In the genomic region with DNA sequence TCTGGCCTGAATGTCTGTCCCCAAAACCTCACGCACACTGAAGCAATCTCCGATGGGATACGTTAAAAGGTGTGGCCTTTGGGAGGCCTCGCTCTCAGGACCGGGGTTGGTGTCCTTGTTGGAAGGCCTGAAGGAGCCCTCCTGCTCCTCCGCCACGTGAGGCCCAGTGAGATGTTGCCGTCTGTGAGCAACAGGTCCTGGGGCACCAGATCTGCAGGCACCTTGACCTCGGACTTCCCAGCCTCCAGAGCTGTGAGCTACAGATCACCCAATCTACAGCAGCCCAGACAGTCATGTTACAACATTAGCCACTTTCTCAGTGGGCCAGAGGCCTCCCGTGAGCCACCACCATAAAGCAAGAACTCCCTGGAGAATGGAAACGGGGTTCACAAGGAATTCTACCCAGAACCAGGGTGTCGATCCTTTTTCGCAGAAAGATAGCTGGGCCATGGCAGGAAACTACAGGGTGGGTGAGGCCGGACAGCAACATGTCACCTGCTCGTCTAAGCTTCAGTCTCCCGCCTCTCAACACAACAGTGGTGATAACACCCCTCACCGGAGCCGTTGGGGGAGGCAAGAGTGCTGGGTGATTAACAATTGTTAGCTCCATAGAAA, we compare ENCODE assay signal across 18 cellular contexts.
"Had no signal": no experiment of that assay in that cellular context is flagged by ENCODE, and none has a peak within 500 bp of the region (broad histone marks: within the 10 kb centered on the region; RNA-seq: fewer than 3 reads in every experiment).

No MANE protein-coding gene starts in this region.

- ATAC-seq: activated CD4-positive, alpha-beta T cell treated with anti-CD3 and anti-CD28 coated beads for 36 hours; activated naive CD8-positive, alpha-beta T cell treated with anti-CD3 and anti-CD28 coated beads, Interleukin-2, amount 50 U/mL, for 24 hours; activated T-helper 17 cell treated with anti-CD3 and anti-CD28 coated beads, Interleukin-2, amount 50 U/mL, for 72 hours; naive thymus-derived CD8-positive, alpha-beta T cell; stimulated activated naive CD8-positive, alpha-beta T cell treated with anti-CD3 and anti-CD28 coated beads, Interleukin-15, Interleukin-2, amounts not matched to agents 100 U/mL and 50 U/mL, for 24 hours had no signal

- H3K4me2 ChIP-seq: SK-N-SH had no signal

- H3K9me2 ChIP-seq: SK-N-SH had no signal

- H3K27me3 Mint-ChIP-seq: activated naive CD8-positive, alpha-beta T cell treated with anti-CD3 and anti-CD28 coated beads, Interleukin-2, amount 50 U/mL, for 24 hours; type B pancreatic cell had no signal

- H3K4me1 Mint-ChIP-seq: activated CD4-positive, alpha-beta T cell treated with anti-CD3 and anti-CD28 coated beads for 36 hours; activated naive CD4-positive, alpha-beta T cell treated with anti-CD3 and anti-CD28 coated beads, Interleukin-2, amount 10 ng/mL, durations not matched to agents 7 days and 5 days; activated naive CD8-positive, alpha-beta T cell treated with anti-CD3 and anti-CD28 coated beads, Interleukin-2, amount 50 U/mL, for 24 hours; activated T-helper 17 cell treated with anti-CD3 and anti-CD28 coated beads, Interleukin-2, amount 50 U/mL, for 72 hours; immature natural killer cell; naive thymus-derived CD8-positive, alpha-beta T cell had no signal

- H3K27ac ChIP-seq: esophagus muscularis mucosa had no signal

- H3K36me3 ChIP-seq: breast epithelium, esophagus muscularis mucosa had no signal

- H3K27me3 ChIP-seq: breast epithelium, esophagus muscularis mucosa had no signal

- H3K9ac ChIP-seq: SK-N-SH had no signal

- H3K27ac Mint-ChIP-seq: activated CD4-positive, alpha-beta T cell treated with anti-CD3 and anti-CD28 coated beads for 36 hours; activated naive CD4-positive, alpha-beta T cell treated with anti-CD3 and anti-CD28 coated beads, Interleukin-2, amount 10 ng/mL, durations not matched to agents 7 days and 5 days; activated naive CD8-positive, alpha-beta T cell treated with anti-CD3 and anti-CD28 coated beads, Interleukin-2, amount 50 U/mL, for 24 hours; activated T-helper 17 cell treated with anti-CD3 and anti-CD28 coated beads, Interleukin-2, amount 50 U/mL, for 72 hours; immature natural killer cell; naive thymus-derived CD8-positive, alpha-beta T cell; T-helper 2 cell treated with Interferon-gamma antibody and Interleukin-4, amounts not matched to agents 5 μg/mL and 100 μg/mL, for 36 hours; type B pancreatic cell had no signal

- H3K9me3 ChIP-seq: breast epithelium, esophagus muscularis mucosa, SK-N-SH had no signal

- H3K36me3 Mint-ChIP-seq: activated naive CD4-positive, alpha-beta T cell treated with anti-CD3 and anti-CD28 coated beads, Interleukin-2, amount 10 ng/mL, durations not matched to agents 7 days and 5 days; immature natural killer cell; naive thymus-derived CD8-positive, alpha-beta T cell; type B pancreatic cell had no signal

- H3K4me3 Mint-ChIP-seq: activated CD4-positive, alpha-beta T cell treated with anti-CD3 and anti-CD28 coated beads for 36 hours; activated naive CD4-positive, alpha-beta T cell treated with anti-CD3 and anti-CD28 coated beads, Interleukin-2, amount 10 ng/mL, durations not matched to agents 7 days and 5 days; activated naive CD8-positive, alpha-beta T cell treated with anti-CD3 and anti-CD28 coated beads, Interleukin-2, amount 50 U/mL, for 24 hours; activated T-helper 17 cell treated with anti-CD3 and anti-CD28 coated beads, Interleukin-2, amount 50 U/mL, for 72 hours; immature natural killer cell; naive thymus-derived CD8-positive, alpha-beta T cell; T-helper 2 cell treated with Interferon-gamma antibody and Interleukin-4, amounts not matched to agents 5 μg/mL and 100 μg/mL, for 36 hours; type B pancreatic cell had no signal

- H3K4me3 ChIP-seq: breast epithelium, esophagus muscularis mucosa had no signal

- H3K9me3 Mint-ChIP-seq: activated naive CD4-positive, alpha-beta T cell treated with anti-CD3 and anti-CD28 coated beads, Interleukin-2, amount 10 ng/mL, durations not matched to agents 7 days and 5 days; activated naive CD8-positive, alpha-beta T cell treated with anti-CD3 and anti-CD28 coated beads, Interleukin-2, amount 50 U/mL, for 24 hours; activated T-helper 17 cell treated with anti-CD3 and anti-CD28 coated beads, Interleukin-2, amount 50 U/mL, for 72 hours; immature natural killer cell; naive thymus-derived CD8-positive, alpha-beta T cell; T-helper 2 cell treated with Interferon-gamma antibody and Interleukin-4, amounts not matched to agents 5 μg/mL and 100 μg/mL, for 36 hours; type B pancreatic cell had no signal

- DNase-seq: activated CD4-positive, alpha-beta T cell treated with anti-CD3 and anti-CD28 coated beads for 36 hours; activated CD4-positive, alpha-beta T cell treated with anti-CD3 and anti-CD28 coated beads, Interleukin-2, amount 50 U/mL, for 48 hours; activated naive CD4-positive, alpha-beta T cell treated with anti-CD3 and anti-CD28 coated beads, Interleukin-2, amount 10 ng/mL, durations not matched to agents 7 days and 5 days; activated naive CD8-positive, alpha-beta T cell treated with anti-CD3 and anti-CD28 coated beads, Interleukin-2, amount 50 U/mL, for 24 hours; anterior cingulate cortex; effector CD8-positive, alpha-beta T cell; immature natural killer cell; naive thymus-derived CD8-positive, alpha-beta T cell; SK-N-SH; stimulated activated CD4-positive, alpha-beta T cell treated with anti-CD3 and anti-CD28 coated beads, Interleukin-12 subunit alpha, Interleukin-12 subunit beta, amount 100 ng/mL, for 4 hours; stimulated activated CD4-positive, alpha-beta T cell treated with anti-CD3 and anti-CD28 coated beads, Interleukin-1b, Interleukin-23, amount 100 ng/mL, for 48 hours; stimulated activated CD8-positive, alpha-beta memory T cell treated with anti-CD3 and anti-CD28 coated beads, Interleukin-4, amount 100 ng/mL, for 48 hours; stimulated activated naive CD8-positive, alpha-beta T cell treated with anti-CD3 and anti-CD28 coated beads, Interleukin-15, Interleukin-2, amounts not matched to agents 100 U/mL and 50 U/mL, for 24 hours had no signal
